1 cellular context compared by ENCODE assay signal in genomic region chr2:105738658-105739051, GRCh38.
TF ChIP-seq lines count a peak whose summit lies in the region.

No MANE protein-coding gene starts in this region.

TF ChIP-seq in HepG2, 621 proteins besides CTCF, POLR2A, EP300 and RAD21 (continued from another document):
- TF ChIP-seq ZFP82 (CRISPR knock-in tag; IDR thresholded peaks at IDR 0.05; ENCODE audit: borderline replicate concordance) (no peak), TEF (CRISPR knock-in tag; IDR thresholded peaks at IDR 0.05) (no peak), TRIM24 (CRISPR knock-in tag; IDR thresholded peaks at IDR 0.05) (no peak), HOXA7 (CRISPR knock-in tag; IDR thresholded peaks at IDR 0.05) (no peak), THAP11 (CRISPR knock-in tag; IDR thresholded peaks at IDR 0.05) (no peak), IKZF4 (CRISPR knock-in tag; IDR thresholded peaks at IDR 0.05; ENCODE audit: borderline replicate concordance, low read depth, not compliant biosample characterization) (no peak), ZFAT (CRISPR knock-in tag; conservative IDR thresholded peaks at IDR 0.05) (no peak), KMT2B (CRISPR knock-in tag; IDR thresholded peaks at IDR 0.05) (no peak), GTF2F1 (IDR thresholded peaks at IDR 0.05; ENCODE audit: low read length) (no peak)
- TF ChIP-seq, protein P1, sequence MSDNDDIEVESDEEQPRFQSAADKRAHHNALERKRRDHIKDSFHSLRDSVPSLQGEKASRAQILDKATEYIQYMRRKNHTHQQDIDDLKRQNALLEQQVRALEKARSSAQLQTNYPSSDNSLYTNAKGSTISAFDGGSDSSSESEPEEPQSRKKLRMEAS (IDR thresholded peaks at IDR 0.05), result no peak
TF ChIP-seq in HepG2: peak in this region for 0.
